ENCODE assay signal across 10 cellular contexts in genomic region chr14:96509457-96510090, GRCh38. TPM values are rescaled to one million over a fixed set of nuclear protein-coding genes. Genes with fewer than 3 reads are reported as not detected.
A peak's percentile ranks its signal among the peaks of the same experiment; 100 is the strongest.
DNase-seq lines count a peak whose midpoint lies in the region; ATAC-seq and TF ChIP-seq lines count a peak whose summit lies in the region.
"Had no signal": no experiment of that assay in that cellular context is flagged by ENCODE, and none has a peak within 500 bp of the region (broad histone marks: within the 10 kb centered on the region; RNA-seq: fewer than 3 reads in every experiment).

No MANE protein-coding gene starts in this region.

- CTCF ChIA-PET in GM10248 (lab: Yijun Ruan, JAX): no interaction called here

- no peak for TF ChIP-seq CTCF in GM10248 (IDR thresholded peaks at IDR 0.05; ENCODE audit: control extremely low read depth, extremely low read depth, low read depth, missing control alignments)

- peaks cover 5% of the 10 kb centered on the region for H3K36me3 Mint-ChIP-seq in IgD-negative memory B cell

- peak; percentile 24 for DNase-seq in GM10248 (ENCODE audit: extremely low spot score)
- DNase-seq in NCI-H1436 treated with DMSO at 0.1 percent for 48 hours (lab: John Stamatoyannopoulos, UW): no peak
- DNase-seq: activated CD4-positive, alpha-beta T cell treated with anti-CD3 and anti-CD28 coated beads, Interleukin-2, amount 50 U/mL, for 4 hours; glutamatergic neuron had no signal

- ATAC-seq in GM21515 (IDR thresholded peaks at IDR 0.05; ENCODE audit: unreplicated experiment): peak; percentile 48
- peak; percentile 64 for ATAC-seq in esophagus mucosa
- ATAC-seq in HG03378 (IDR thresholded peaks at IDR 0.05; ENCODE audit: unreplicated experiment): no peak
- no peak for ATAC-seq in GM19035 (IDR thresholded peaks at IDR 0.05; ENCODE audit: unreplicated experiment)
- ATAC-seq: stimulated activated effector memory CD8-positive, alpha-beta T cell treated with anti-CD3 and anti-CD28 coated beads, Interleukin-12 subunit alpha, Interleukin-12 subunit beta, amount 100 ng/mL, for 72 hours had no signal

- peak overlapping the region in 3 of 4 donors; percentile 10 to 79 (median 66) for H3K4me3 Mint-ChIP-seq in IgD-negative memory B cell
- H3K4me3 Mint-ChIP-seq: stimulated activated effector memory CD8-positive, alpha-beta T cell treated with anti-CD3 and anti-CD28 coated beads, Interleukin-12 subunit alpha, Interleukin-12 subunit beta, amount 100 ng/mL, for 72 hours had no signal

- POLR2A ChIA-PET in GM10248 (lab: Yijun Ruan, JAX): no interaction called here

- H3K9me3 Mint-ChIP-seq in IgD-negative memory B cell: no peaks in the 10 kb centered on the region
- H3K9me3 Mint-ChIP-seq: stimulated activated effector memory CD8-positive, alpha-beta T cell treated with anti-CD3 and anti-CD28 coated beads, Interleukin-12 subunit alpha, Interleukin-12 subunit beta, amount 100 ng/mL, for 72 hours had no signal

- peaks cover 66 to 80% (median 76%) of the 10 kb centered on the region in 3 donors for H3K4me1 Mint-ChIP-seq in IgD-negative memory B cell

- no peaks in the 10 kb centered on the region for H3K27me3 Mint-ChIP-seq in IgD-negative memory B cell

- no peak overlapping the region for H3K27ac Mint-ChIP-seq in IgD-negative memory B cell
- H3K27ac Mint-ChIP-seq: stimulated activated effector memory CD8-positive, alpha-beta T cell treated with anti-CD3 and anti-CD28 coated beads, Interleukin-12 subunit alpha, Interleukin-12 subunit beta, amount 100 ng/mL, for 72 hours had no signal

RNA-seq across cellular contexts. Expression of gene PAPOLA, which starts 7.4 kb away (rescaled TPM):
- polyA plus RNA-seq in IgD-negative memory B cell: 95.1 TPM
- 88.5 TPM for total RNA-seq in esophagus mucosa

Comparison
In these comparisons a context has a peak if more than half of its experiments do, and no peak if none do; other contexts are left out.
1. ATAC-seq: peak in GM21515 (single experiment) and esophagus mucosa (single experiment); none in HG03378 (single experiment) and GM19035 (single experiment).